In the genomic region with DNA sequence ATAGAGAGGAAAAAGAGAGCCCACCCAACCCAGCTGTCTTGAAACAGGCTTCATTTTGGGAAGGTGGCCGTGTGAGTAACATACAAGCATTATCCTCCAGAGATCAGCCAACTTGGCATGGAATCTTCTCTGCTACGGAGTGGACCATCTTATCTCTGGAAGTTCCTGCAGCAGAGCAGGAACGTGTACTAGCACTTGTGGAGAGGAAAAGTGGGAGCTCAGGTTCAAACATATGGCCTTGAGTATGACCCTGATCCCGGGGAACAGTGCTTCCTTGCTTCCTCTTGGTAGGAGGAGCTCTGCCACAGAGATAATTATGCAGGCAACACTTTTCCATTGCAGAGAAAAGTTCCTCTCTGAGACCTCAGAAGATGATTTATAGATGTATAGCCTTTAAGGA, we compare ENCODE assay signal across 3 cellular contexts.
A peak's percentile ranks its signal among the peaks of the same experiment; 100 is the strongest.
TF ChIP-seq lines count a peak whose summit lies in the region.

No MANE protein-coding gene starts in this region.

TF ChIP-seq in GM23338, 12 proteins besides CTCF, POLR2A, EP300 and RAD21 (continues in another document):
- TF ChIP-seq REST (IDR thresholded peaks at IDR 0.05; ENCODE audit: unreplicated experiment) (no peak), JUNB (IDR thresholded peaks at IDR 0.05; ENCODE audit: unreplicated experiment) (no peak)

TF ChIP-seq in H1, 55 proteins besides CTCF, POLR2A, EP300 and RAD21:
- TF ChIP-seq CEBPB (IDR thresholded peaks at IDR 0.05; ENCODE audit: low read depth, low read length) (no peak), BACH1 (IDR thresholded peaks at IDR 0.05; ENCODE audit: low read length) (no peak), BCL11A (IDR thresholded peaks at IDR 0.05; ENCODE audit: low read depth in 2 of 2, low read length in 2 of 2) (no peak), E2F6 (IDR thresholded peaks at IDR 0.05) (no peak), KDM5A (IDR thresholded peaks at IDR 0.05; ENCODE audit: low read length) (no peak), FOSL1 (IDR thresholded peaks at IDR 0.05; ENCODE audit: insufficient read depth, low read depth, low read length) (no peak), JUN (IDR thresholded peaks at IDR 0.05; ENCODE audit: low read depth, low read length) (no peak), CTBP2 (IDR thresholded peaks at IDR 0.05; ENCODE audit: borderline replicate concordance, insufficient read depth, insufficient read length, low read length) (no peak), SIX5 (IDR thresholded peaks at IDR 0.05; ENCODE audit: low read depth, low read length) (no peak), TEAD4 (IDR thresholded peaks at IDR 0.05; ENCODE audit: low read depth, low read length) (no peak), CBX5 (IDR thresholded peaks at IDR 0.05; ENCODE audit: low read depth, low read length) (no peak), TBP (IDR thresholded peaks at IDR 0.05; ENCODE audit: low read depth, low read length) (no peak), ASH2L (IDR thresholded peaks at IDR 0.05; ENCODE audit: low read length) (no peak), RFX5 (IDR thresholded peaks at IDR 0.05; ENCODE audit: borderline replicate concordance, low read depth, low read length) (no peak), PHF8 (conservative IDR thresholded peaks at IDR 0.05; ENCODE audit: low read depth, low read length) (no peak), SAP30 (IDR thresholded peaks at IDR 0.05; ENCODE audit: insufficient read depth, insufficient replicate concordance, low read length) (no peak), KDM4A (IDR thresholded peaks at IDR 0.05; ENCODE audit: low read depth, low read length, severe bottlenecking) (no peak)
- TF ChIP-seq, protein P1, sequence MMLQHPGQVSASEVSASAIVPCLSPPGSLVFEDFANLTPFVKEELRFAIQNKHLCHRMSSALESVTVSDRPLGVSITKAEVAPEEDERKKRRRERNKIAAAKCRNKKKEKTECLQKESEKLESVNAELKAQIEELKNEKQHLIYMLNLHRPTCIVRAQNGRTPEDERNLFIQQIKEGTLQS (IDR thresholded peaks at IDR 0.05; ENCODE audit: insufficient read depth, low read depth, low read length) = no peak
TF ChIP-seq in H1: peak in this region for 0.

TF ChIP-seq in HepG2, 621 proteins besides CTCF, POLR2A, EP300 and RAD21:
- TF ChIP-seq ZNF652 (CRISPR knock-in tag; IDR thresholded peaks at IDR 0.05; ENCODE audit: borderline replicate concordance, low read depth) (no peak), RARA (CRISPR knock-in tag; IDR thresholded peaks at IDR 0.05) (no peak), ZNF12 (CRISPR knock-in tag; IDR thresholded peaks at IDR 0.05) (peak; percentile 82)
- TF ChIP-seq, protein P1 (CRISPR knock-in tag; IDR thresholded peaks at IDR 0.05) = no peak
